Comparison of ENCODE assay signal across 1 cellular context in genomic region chr1:116298213-116298579, GRCh38.
TF ChIP-seq lines count a peak whose summit lies in the region.

No MANE protein-coding gene starts in this region.

TF ChIP-seq in HEK293, 187 proteins besides CTCF, POLR2A, EP300 and RAD21:
- TF ChIP-seq ZNF529 (tag by site-specific recombination; IDR thresholded peaks at IDR 0.05; ENCODE audit: insufficient replicate concordance) = peak; percentile 72
